In the genomic region with DNA sequence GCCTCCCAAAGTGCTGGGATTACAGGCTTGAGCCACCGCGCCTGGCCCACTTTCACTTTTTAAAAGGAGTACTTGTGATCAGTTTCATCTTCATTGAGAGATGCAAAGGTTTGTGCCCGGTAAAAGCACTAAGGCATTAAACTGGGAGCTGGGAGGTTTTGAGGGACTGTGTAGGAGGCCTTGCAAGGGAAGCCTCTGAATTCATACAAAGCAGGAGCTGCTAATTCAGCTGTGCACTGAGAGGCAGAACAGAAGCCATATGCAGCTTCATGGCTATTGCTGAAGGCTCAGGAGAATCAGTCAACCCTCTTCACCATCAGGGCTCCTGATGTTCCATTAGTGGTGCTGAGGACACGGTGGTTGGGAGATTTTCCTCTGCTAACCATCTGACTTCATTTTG, we compare ENCODE assay signal across 16 cellular contexts.
DNase-seq lines count a peak whose midpoint lies in the region; ATAC-seq, FAIRE-seq and TF ChIP-seq lines count a peak whose summit lies in the region.
"Had no signal": no experiment of that assay in that cellular context is flagged by ENCODE, and none has a peak within 500 bp of the region (broad histone marks: within the 10 kb centered on the region; RNA-seq: fewer than 3 reads in every experiment).

No MANE protein-coding gene starts in this region.

- WGBS in A549 (ENCODE audit: missing lambda C conversion rate): 91% methylated on average over 3 of the region's 4 CpGs
- WGBS in H1 (ENCODE audit: extremely low coverage in 1 of 2, insufficient coverage in 1 of 2, insufficient read length in 1 of 2, insufficient replicate concordance in 2 of 2, low coverage in 1 of 2, low lambda C conversion rate in 2 of 2, missing lambda C conversion rate in 1 of 2), 2 experiments: 92% methylated on average over 4 of the region's 4 CpGs; no CpG with 5 or more reads in 1 of the 2 experiments

- H3K9ac ChIP-seq in H1 (replicated peaks in 1 of 4; ENCODE audit: extremely low read depth in 1 of 4, low read depth in 3 of 4, low read length in 3 of 4): no peak overlapping the region

- H2BK20ac ChIP-seq in H1 (ENCODE audit: low read length): no peak overlapping the region

- no peak overlapping the region for H3K56ac ChIP-seq in H1 (replicated peaks; ENCODE audit: insufficient read length, low read depth, low read length)

- H3K4me3 ChIP-seq in A549 (no peak overlapping the region), GM23338 (no peak overlapping the region), H1 (ENCODE audit: extremely low read depth in 1 of 4, insufficient read depth in 2 of 4, low read depth in 3 of 4, low read length in 4 of 4) (no peak overlapping the region), osteoblast (ENCODE audit: insufficient read depth, low read length) (no peak overlapping the region)
- H3K4me3 ChIP-seq: HAP-1 had no signal

- H3K23me2 ChIP-seq in H1 (ENCODE audit: low read depth, low read length): 0 out of 2 replicates have a peak, but pooled peaks cover 2% of the 10 kb centered on the region

- H3K36me3 Mint-ChIP-seq in GM23338 (ENCODE audit: low read depth): no peaks in the 10 kb centered on the region
- H3K36me3 Mint-ChIP-seq in T-helper 2 cell treated with Interferon-gamma antibody and Interleukin-4, amounts not matched to agents 5 μg/mL and 100 μg/mL, for 36 hours (ENCODE audit: low read depth): no peaks in the 10 kb centered on the region
- H3K36me3 Mint-ChIP-seq: CD4-positive, alpha-beta memory T cell had no signal

- H3K4me3 Mint-ChIP-seq in GM23338: no peak overlapping the region
- no peak overlapping the region for H3K4me3 Mint-ChIP-seq in T-helper 2 cell treated with Interferon-gamma antibody and Interleukin-4, amounts not matched to agents 5 μg/mL and 100 μg/mL, for 36 hours
- H3K4me3 Mint-ChIP-seq: CD4-positive, alpha-beta memory T cell had no signal

- H3K4me2 ChIP-seq in A549: peak overlapping the region; percentile 38; the same call in 1 of the 3 replicates
- H3K4me2 ChIP-seq in GM23338: no peak overlapping the region
- no peak overlapping the region for H3K4me2 ChIP-seq in H1 (ENCODE audit: insufficient read depth in 1 of 2, low read depth in 2 of 2, low read length in 2 of 2)
- no peak overlapping the region for H3K4me2 ChIP-seq in osteoblast (ENCODE audit: insufficient read depth, low read length)

- no peak overlapping the region for H3K14ac ChIP-seq in H1 (ENCODE audit: insufficient read length)

- no peak for DNase-seq in A549 (ENCODE audit: low read depth in 1 of 2, low spot score in 1 of 2)
- no peak for DNase-seq in GM23338 (ENCODE audit: low spot score)
- DNase-seq in H1 (ENCODE audit: low read depth in 1 of 2, low spot score in 2 of 2): no peak
- DNase-seq in osteoblast (ENCODE audit: insufficient read length, low spot score, missing footprints): no peak
- DNase-seq in stimulated activated naive CD4-positive, alpha-beta T cell (lab: John Stamatoyannopoulos, UW): no peak
- no peak for DNase-seq in HTR-8/SVneo (ENCODE audit: insufficient read length, low spot score)
- no peak for DNase-seq in T-helper 2 cell treated with Interferon-gamma antibody and Interleukin-4, amounts not matched to agents 5 μg/mL and 100 μg/mL, for 36 hours (ENCODE audit: low spot score)
- DNase-seq: BE2C; CD4-positive, alpha-beta memory T cell; DMS79; EL; GOT3 had no signal

- TF ChIP-seq EP300 in A549 (IDR thresholded peaks at IDR 0.05) (no peak), H1 (IDR thresholded peaks at IDR 0.05; ENCODE audit: borderline replicate concordance in 1 of 2, low read depth in 2 of 2, low read length in 2 of 2) (no peak)

- H3K27me3 Mint-ChIP-seq in GM23338 (ENCODE audit: insufficient read depth, low read depth, poor library complexity): peaks cover 1% of the 10 kb centered on the region
- peaks cover 10% of the 10 kb centered on the region for H3K27me3 Mint-ChIP-seq in T-helper 2 cell treated with Interferon-gamma antibody and Interleukin-4, amounts not matched to agents 5 μg/mL and 100 μg/mL, for 36 hours (ENCODE audit: low read depth)

- H3F3A ChIP-seq in GM23338 (replicated peaks; ENCODE audit: low read depth): no peaks in the 10 kb centered on the region

- H2BK5ac ChIP-seq in H1 (ENCODE audit: low read depth, low read length): no peak overlapping the region

- H3K4me1 Mint-ChIP-seq in GM23338: peaks cover 3% of the 10 kb centered on the region; the same call in 1 of the 3 replicates
- H3K4me1 Mint-ChIP-seq in T-helper 2 cell treated with Interferon-gamma antibody and Interleukin-4, amounts not matched to agents 5 μg/mL and 100 μg/mL, for 36 hours (ENCODE audit: low read depth): peaks cover 12% of the 10 kb centered on the region

- CTCF ChIA-PET in A549 (lab: Yijun Ruan, JAX): interaction anchor here (0.6 to 2.1 kb wide), 4 partner anchors 9 to 160 kb away, joined by 3 to 7 read pairs (median 4); no protein-coding TSS in a partner anchor
- CTCF ChIA-PET in H1 (lab: Charles Lee; ENCODE audit: partially characterized antibody): interaction anchor here (0.7 to 2.4 kb wide), 5 partner anchors 9 to 261 kb away, joined by 3 to 12 read pairs (median 4); no protein-coding TSS in a partner anchor

- H2AK5ac ChIP-seq in H1 (ENCODE audit: low read depth, low read length): no peak overlapping the region

- 0 out of 6 replicates have a peak overlapping the region, but pooled peaks of 1 of the 2 experiments have one; percentile 29 for H3K27ac ChIP-seq in A549
- no peak overlapping the region for H3K27ac ChIP-seq in GM23338 (ENCODE audit: low read depth)
- H3K27ac ChIP-seq in H1 (ENCODE audit: low read depth, low read length): no peak overlapping the region
- H3K27ac ChIP-seq in osteoblast (ENCODE audit: low read depth, low read length): no peak overlapping the region
- H3K27ac ChIP-seq: C4-2B had no signal

- ATAC-seq in A549: no peak
- ATAC-seq in GM23338: no peak

- H3K9me3 ChIP-seq in A549 (no peaks in the 10 kb centered on the region), H1 (ENCODE audit: insufficient read depth in 2 of 2, low read depth in 1 of 2, low read length in 1 of 2) (no peaks in the 10 kb centered on the region), osteoblast (ENCODE audit: low read depth, low read length) (no peaks in the 10 kb centered on the region)
- H3K9me3 ChIP-seq: BE2C, HAP-1 had no signal

- H2BK120ac ChIP-seq in H1 (replicated peaks; ENCODE audit: low read depth, low read length): no peak overlapping the region

- H3K23ac ChIP-seq in H1 (ENCODE audit: insufficient read length): no peak overlapping the region

- no peaks in the 10 kb centered on the region for H4K20me1 ChIP-seq in GM23338 (replicated peaks; ENCODE audit: insufficient read depth)
- no peaks in the 10 kb centered on the region for H4K20me1 ChIP-seq in H1 (replicated peaks in 1 of 2; ENCODE audit: control insufficient read depth in 1 of 2, insufficient read depth in 2 of 2, low read length in 2 of 2)
- no peaks in the 10 kb centered on the region for H4K20me1 ChIP-seq in osteoblast (ENCODE audit: insufficient read depth, low read length)

- H3K36me3 ChIP-seq in GM23338 (ENCODE audit: insufficient read depth) (no peaks in the 10 kb centered on the region), H1 (ENCODE audit: control insufficient read depth in 2 of 4, insufficient read depth in 4 of 4, low read length in 3 of 4) (no peaks in the 10 kb centered on the region), osteoblast (ENCODE audit: insufficient read depth, low read length) (no peaks in the 10 kb centered on the region)
- H3K36me3 ChIP-seq: BE2C, HAP-1 had no signal

- TF ChIP-seq POLR2A in A549 (IDR thresholded peaks at IDR 0.05; ENCODE audit: low read length): no peak
- TF ChIP-seq POLR2A in H1 (IDR thresholded peaks at IDR 0.05; ENCODE audit: control extremely low read depth in 1 of 2, low read depth in 2 of 2, low read length in 2 of 2): no peak

- no peak overlapping the region for H3K27ac Mint-ChIP-seq in GM23338
- H3K27ac Mint-ChIP-seq in T-helper 2 cell treated with Interferon-gamma antibody and Interleukin-4, amounts not matched to agents 5 μg/mL and 100 μg/mL, for 36 hours: no peak overlapping the region
- H3K27ac Mint-ChIP-seq: CD4-positive, alpha-beta memory T cell had no signal

- no peak overlapping the region for H4K91ac ChIP-seq in H1 (replicated peaks; ENCODE audit: insufficient read length, low read length)

- H3K4me1 ChIP-seq in A549 (peaks cover 14% of the 10 kb centered on the region), GM23338 (ENCODE audit: insufficient read depth) (no peaks in the 10 kb centered on the region), H1 (replicated peaks in 1 of 4; ENCODE audit: control insufficient read depth in 3 of 4, insufficient read depth in 4 of 4, low read length in 3 of 4) (no peaks in the 10 kb centered on the region), osteoblast (ENCODE audit: insufficient read depth, low read length) (peaks cover 15% of the 10 kb centered on the region)
- H3K4me1 ChIP-seq: BE2C, HAP-1 had no signal

- H3K27me3 ChIP-seq in GM23338 (ENCODE audit: insufficient read depth) (no peaks in the 10 kb centered on the region), H1 (replicated peaks in 1 of 4; ENCODE audit: control insufficient read depth in 3 of 4, extremely low read depth in 1 of 4, insufficient read depth in 3 of 4, low read length in 3 of 4) (no peaks in the 10 kb centered on the region), osteoblast (ENCODE audit: insufficient read depth, low read length) (no peaks in the 10 kb centered on the region)

- no peaks in the 10 kb centered on the region for H3K79me2 ChIP-seq in GM23338 (replicated peaks; ENCODE audit: insufficient read depth)
- H3K79me2 ChIP-seq in H1 (ENCODE audit: control insufficient read depth in 1 of 2, insufficient read depth in 2 of 2, low read length in 2 of 2): no peaks in the 10 kb centered on the region
- H3K79me2 ChIP-seq in osteoblast (ENCODE audit: insufficient read depth, low read length): no peaks in the 10 kb centered on the region

- no peak overlapping the region for H2BK12ac ChIP-seq in H1 (ENCODE audit: low read depth, low read length)

- TF ChIP-seq CTCF in A549 (IDR thresholded peaks at IDR 0.05) (no peak), GM23338 (conservative IDR thresholded peaks at IDR 0.05; ENCODE audit: low read depth in 2 of 2) (no peak), H1 (IDR thresholded peaks at IDR 0.05; ENCODE audit: control extremely low read depth in 1 of 3, insufficient read depth in 1 of 3, low read depth in 1 of 3, low read length in 3 of 3) (no peak), osteoblast (IDR thresholded peaks at IDR 0.05; ENCODE audit: extremely low read depth, low read depth, low read length) (no peak)

- no peak overlapping the region for H4K5ac ChIP-seq in H1 (ENCODE audit: insufficient read length, low read depth, low read length)

- no peaks in the 10 kb centered on the region for H3K9me3 Mint-ChIP-seq in GM23338
- no peaks in the 10 kb centered on the region for H3K9me3 Mint-ChIP-seq in T-helper 2 cell treated with Interferon-gamma antibody and Interleukin-4, amounts not matched to agents 5 μg/mL and 100 μg/mL, for 36 hours
- H3K9me3 Mint-ChIP-seq: CD4-positive, alpha-beta memory T cell had no signal

- no peaks in the 10 kb centered on the region for H3K79me1 ChIP-seq in H1 (ENCODE audit: low read depth, low read length)

- H2BK15ac ChIP-seq in H1 (ENCODE audit: low read length): no peak overlapping the region

- POLR2A ChIA-PET in A549 (lab: Yijun Ruan, JAX): no interaction called here
- POLR2A ChIA-PET in H1 (lab: Charles Lee; ENCODE audit: partially characterized antibody): no interaction called here

- no peak overlapping the region for H3K4ac ChIP-seq in H1 (replicated peaks; ENCODE audit: insufficient read length, low read depth, low read length)

- H3K9me2 ChIP-seq in GM23338 (ENCODE audit: insufficient read depth): peaks cover 11% of the 10 kb centered on the region

- TF ChIP-seq RAD21 in A549 (conservative IDR thresholded peaks at IDR 0.05 in 1 of 2, IDR thresholded peaks at IDR 0.05 in 1 of 2) (no peak), H1 (IDR thresholded peaks at IDR 0.05 in 1 of 2, conservative IDR thresholded peaks at IDR 0.05 in 1 of 2; ENCODE audit: low read depth in 2 of 2, low read length in 2 of 2) (no peak)

- H2AFZ ChIP-seq in GM23338: peak overlapping the region; percentile 28; the same call in 1 of the 2 replicates
- H2AFZ ChIP-seq in H1 (ENCODE audit: low read length): 0 out of 2 replicates have a peak overlapping the region, but pooled peaks have one; percentile 2
- H2AFZ ChIP-seq in osteoblast (ENCODE audit: low read length): peak overlapping the region; percentile 42

- FAIRE-seq in A549 (lab: Jason Lieb, UNC): no peak
- FAIRE-seq in H1 (lab: Jason Lieb, UNC): no peak
- no peak for FAIRE-seq in HTR-8/SVneo (lab: Jason Lieb, UNC)
- FAIRE-seq: G401.6, GM12891 had no signal

- no peak overlapping the region for H4K8ac ChIP-seq in H1 (ENCODE audit: extremely low read depth, insufficient read depth, low read length)

- H3K18ac ChIP-seq in H1 (ENCODE audit: extremely low read depth, low read length): no peak overlapping the region
